ENCODE assay signal across 21 cellular contexts in the genomic region with DNA sequence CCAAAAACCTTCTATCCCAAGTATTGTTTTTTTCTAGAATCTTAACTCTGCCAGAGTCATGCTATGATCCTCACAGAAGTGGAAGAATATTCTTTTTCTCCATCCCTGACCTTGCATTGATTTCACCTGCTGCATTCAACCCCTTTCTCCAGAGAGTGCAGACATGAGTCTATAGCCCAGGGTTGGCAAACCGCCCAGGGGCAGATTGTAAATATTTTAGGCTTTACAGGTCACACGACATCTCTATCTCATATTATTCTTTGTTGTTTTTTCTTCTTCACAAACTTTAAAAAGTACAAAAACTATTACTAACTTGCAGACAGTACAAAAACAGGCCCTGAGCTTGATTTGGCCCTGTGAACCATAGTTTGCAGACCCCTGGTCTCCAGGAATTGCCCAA.
"Had no signal": no experiment of that assay in that cellular context is flagged by ENCODE, and none has a peak within 500 bp of the region (broad histone marks: within the 10 kb centered on the region; RNA-seq: fewer than 3 reads in every experiment).

No MANE protein-coding gene starts in this region.

- H3K27me3 Mint-ChIP-seq: activated naive CD8-positive, alpha-beta T cell treated with anti-CD3 and anti-CD28 coated beads, Interleukin-2, amount 50 U/mL, for 24 hours; activated T-cell treated with anti-CD3 and anti-CD28 coated beads, Interleukin-2, amount 50 U/mL, for 24 hours had no signal

- DNase-seq: activated CD4-positive, alpha-beta memory T cell treated with anti-CD3 and anti-CD28 coated beads, Interleukin-2, amount 10 ng/mL, durations not matched to agents 7 days and 5 days; activated CD4-positive, alpha-beta T cell treated with anti-CD3 and anti-CD28 coated beads, Interleukin-2, amount 10 ng/mL, durations not matched to agents 24 days and 14 days; activated CD4-positive, CD25-positive, alpha-beta regulatory T cell treated with anti-CD3 and anti-CD28 coated beads, Interleukin-2, amount 50 U/mL, for 72 hours; activated CD8-positive, alpha-beta memory T cell treated with anti-CD3 and anti-CD28 coated beads, Interleukin-2, amount 50 U/mL, for 48 hours; activated gamma-delta T cell; activated naive CD4-positive, alpha-beta T cell treated with anti-CD3 and anti-CD28 coated beads, Interleukin-2, amount 50 U/mL, for 16 hours; activated naive CD8-positive, alpha-beta T cell treated with anti-CD3 and anti-CD28 coated beads, Interleukin-2, amount 50 U/mL, for 24 hours; activated T-cell treated with anti-CD3 and anti-CD28 coated beads, Interleukin-2, amount 50 U/mL, for 24 hours; amygdala; caudate nucleus; dermis blood vessel endothelial cell; effector CD4-positive, alpha-beta T cell; esophagus squamous epithelium; left lung; mucosa of descending colon; right cardiac atrium; stimulated activated naive CD4-positive, alpha-beta T cell; T1000 had no signal

- H3K27ac Mint-ChIP-seq: activated CD4-positive, alpha-beta memory T cell treated with anti-CD3 and anti-CD28 coated beads, Interleukin-2, amount 10 ng/mL, durations not matched to agents 7 days and 5 days; activated CD4-positive, alpha-beta T cell treated with anti-CD3 and anti-CD28 coated beads, Interleukin-2, amount 10 ng/mL, durations not matched to agents 24 days and 14 days; activated naive CD8-positive, alpha-beta T cell treated with anti-CD3 and anti-CD28 coated beads, Interleukin-2, amount 50 U/mL, for 24 hours; activated T-cell treated with anti-CD3 and anti-CD28 coated beads, Interleukin-2, amount 50 U/mL, for 24 hours; natural killer cell treated with Interleukin-12 subunit alpha and Interleukin-12 subunit beta and Interleukin-15 and Interleukin-18, amount 100 ng/mL, for 72 hours had no signal

- H3K27ac ChIP-seq: esophagus squamous epithelium, left lung had no signal

- H3K9me3 ChIP-seq: esophagus squamous epithelium, left lung, mucosa of descending colon, tibial nerve had no signal

- H3K4me3 Mint-ChIP-seq: activated CD4-positive, alpha-beta memory T cell treated with anti-CD3 and anti-CD28 coated beads, Interleukin-2, amount 10 ng/mL, durations not matched to agents 7 days and 5 days; activated CD4-positive, alpha-beta T cell treated with anti-CD3 and anti-CD28 coated beads, Interleukin-2, amount 10 ng/mL, durations not matched to agents 24 days and 14 days; activated naive CD8-positive, alpha-beta T cell treated with anti-CD3 and anti-CD28 coated beads, Interleukin-2, amount 50 U/mL, for 24 hours; activated T-cell treated with anti-CD3 and anti-CD28 coated beads, Interleukin-2, amount 50 U/mL, for 24 hours; natural killer cell treated with Interleukin-12 subunit alpha and Interleukin-12 subunit beta and Interleukin-15 and Interleukin-18, amount 100 ng/mL, for 72 hours had no signal

- H3K27me3 ChIP-seq: esophagus squamous epithelium, left lung, tibial nerve had no signal

- ATAC-seq: activated naive CD8-positive, alpha-beta T cell treated with anti-CD3 and anti-CD28 coated beads, Interleukin-2, amount 50 U/mL, for 24 hours; left lung; mucosa of descending colon; natural killer cell treated with Interleukin-12 subunit alpha and Interleukin-12 subunit beta and Interleukin-15 and Interleukin-18, amount 100 ng/mL, for 72 hours; right cardiac atrium had no signal

- H3K9me3 Mint-ChIP-seq: activated CD4-positive, alpha-beta memory T cell treated with anti-CD3 and anti-CD28 coated beads, Interleukin-2, amount 10 ng/mL, durations not matched to agents 7 days and 5 days; activated CD4-positive, alpha-beta T cell treated with anti-CD3 and anti-CD28 coated beads, Interleukin-2, amount 10 ng/mL, durations not matched to agents 24 days and 14 days; activated naive CD8-positive, alpha-beta T cell treated with anti-CD3 and anti-CD28 coated beads, Interleukin-2, amount 50 U/mL, for 24 hours; activated T-cell treated with anti-CD3 and anti-CD28 coated beads, Interleukin-2, amount 50 U/mL, for 24 hours; natural killer cell treated with Interleukin-12 subunit alpha and Interleukin-12 subunit beta and Interleukin-15 and Interleukin-18, amount 100 ng/mL, for 72 hours had no signal

- FAIRE-seq: frontal cortex had no signal

- H3K36me3 Mint-ChIP-seq: natural killer cell treated with Interleukin-12 subunit alpha and Interleukin-12 subunit beta and Interleukin-15 and Interleukin-18, amount 100 ng/mL, for 72 hours had no signal

- H3K36me3 ChIP-seq: esophagus squamous epithelium, left lung, tibial nerve had no signal

- H3K4me3 ChIP-seq: esophagus squamous epithelium, left lung, mucosa of descending colon, tibial nerve had no signal
